1 cellular context compared by ENCODE assay signal in the genomic region with DNA sequence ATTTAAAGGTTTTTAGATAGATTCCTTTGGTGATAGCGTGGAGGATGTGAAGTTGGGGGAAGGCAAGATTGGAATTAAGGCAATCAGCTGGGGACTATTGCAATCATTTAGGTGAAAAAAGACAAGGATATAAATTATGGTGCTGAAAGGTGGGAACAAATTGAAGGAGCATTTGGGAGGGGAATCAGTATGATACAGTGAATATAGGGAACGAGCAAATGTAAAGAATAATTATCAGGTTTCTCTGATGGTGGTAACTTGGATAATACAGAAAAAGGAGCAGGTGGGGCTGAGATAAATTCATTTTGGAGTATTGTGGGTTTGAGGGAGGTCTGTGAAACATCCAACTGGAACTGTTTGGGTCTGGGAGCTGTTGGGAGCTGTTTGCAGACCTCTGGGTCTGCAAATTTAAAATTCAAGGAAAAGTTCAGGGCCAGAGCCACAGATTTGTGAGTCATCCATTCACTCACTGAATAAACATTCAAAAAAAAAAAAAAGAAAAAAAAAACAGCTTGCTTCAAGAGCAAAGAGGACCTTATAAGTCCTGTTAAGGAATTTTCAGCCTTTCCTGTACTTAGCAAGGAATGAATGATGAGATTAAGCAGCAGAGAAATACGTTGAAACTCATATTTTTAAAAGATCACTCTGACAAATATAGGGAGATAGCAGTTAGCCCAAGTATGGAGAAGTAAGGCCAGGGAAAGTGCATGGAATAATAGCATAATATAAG.
TF ChIP-seq lines count a peak whose summit lies in the region.

No MANE protein-coding gene starts in this region.

TF ChIP-seq in HepG2, 621 proteins besides CTCF, POLR2A, EP300 and RAD21 (continued from another document):
- TF ChIP-seq, protein P1, sequence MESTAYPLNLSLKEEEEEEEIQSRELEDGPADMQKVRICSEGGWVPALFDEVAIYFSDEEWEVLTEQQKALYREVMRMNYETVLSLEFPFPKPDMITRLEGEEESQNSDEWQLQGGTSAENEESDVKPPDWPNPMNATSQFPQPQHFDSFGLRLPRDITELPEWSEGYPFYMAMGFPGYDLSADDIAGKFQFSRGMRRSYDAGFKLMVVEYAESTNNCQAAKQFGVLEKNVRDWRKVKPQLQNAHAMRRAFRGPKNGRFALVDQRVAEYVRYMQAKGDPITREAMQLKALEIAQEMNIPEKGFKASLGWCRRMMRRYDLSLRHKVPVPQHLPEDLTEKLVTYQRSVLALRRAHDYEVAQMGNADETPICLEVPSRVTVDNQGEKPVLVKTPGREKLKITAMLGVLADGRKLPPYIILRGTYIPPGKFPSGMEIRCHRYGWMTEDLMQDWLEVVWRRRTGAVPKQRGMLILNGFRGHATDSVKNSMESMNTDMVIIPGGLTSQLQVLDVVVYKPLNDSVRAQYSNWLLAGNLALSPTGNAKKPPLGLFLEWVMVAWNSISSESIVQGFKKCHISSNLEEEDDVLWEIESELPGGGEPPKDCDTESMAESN (CRISPR knock-in tag; conservative IDR thresholded peaks at IDR 0.05): no peak
- TF ChIP-seq, protein P2, sequence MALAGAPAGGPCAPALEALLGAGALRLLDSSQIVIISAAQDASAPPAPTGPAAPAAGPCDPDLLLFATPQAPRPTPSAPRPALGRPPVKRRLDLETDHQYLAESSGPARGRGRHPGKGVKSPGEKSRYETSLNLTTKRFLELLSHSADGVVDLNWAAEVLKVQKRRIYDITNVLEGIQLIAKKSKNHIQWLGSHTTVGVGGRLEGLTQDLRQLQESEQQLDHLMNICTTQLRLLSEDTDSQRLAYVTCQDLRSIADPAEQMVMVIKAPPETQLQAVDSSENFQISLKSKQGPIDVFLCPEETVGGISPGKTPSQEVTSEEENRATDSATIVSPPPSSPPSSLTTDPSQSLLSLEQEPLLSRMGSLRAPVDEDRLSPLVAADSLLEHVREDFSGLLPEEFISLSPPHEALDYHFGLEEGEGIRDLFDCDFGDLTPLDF (CRISPR knock-in tag; IDR thresholded peaks at IDR 0.05): 0 out of 2 replicates have a peak, but pooled peaks have one; percentile 14
- TF ChIP-seq ESRRA (CRISPR knock-in tag; IDR thresholded peaks at IDR 0.05; ENCODE audit: low read depth) (no peak), ZNF431 (CRISPR knock-in tag; IDR thresholded peaks at IDR 0.05; ENCODE audit: borderline replicate concordance, low read depth) (no peak), ZNF335 (CRISPR knock-in tag; IDR thresholded peaks at IDR 0.05) (peak; percentile 25; the same call in 1 of the 2 replicates), GABPA (IDR thresholded peaks at IDR 0.05; ENCODE audit: low read depth, low read length) (no peak), GABPA (CRISPR knock-in tag; IDR thresholded peaks at IDR 0.05; ENCODE audit: low read depth) (no peak), TMF1 (CRISPR knock-in tag; IDR thresholded peaks at IDR 0.05; ENCODE audit: low read depth) (no peak), SP1 (IDR thresholded peaks at IDR 0.05) (no peak), SP1 (CRISPR knock-in tag; IDR thresholded peaks at IDR 0.05) (no peak), SMARCE1 (IDR thresholded peaks at IDR 0.05; ENCODE audit: borderline replicate concordance) (no peak), ZNF569 (CRISPR knock-in tag; IDR thresholded peaks at IDR 0.05; ENCODE audit: borderline replicate concordance) (no peak)
- TF ChIP-seq, protein P3, sequence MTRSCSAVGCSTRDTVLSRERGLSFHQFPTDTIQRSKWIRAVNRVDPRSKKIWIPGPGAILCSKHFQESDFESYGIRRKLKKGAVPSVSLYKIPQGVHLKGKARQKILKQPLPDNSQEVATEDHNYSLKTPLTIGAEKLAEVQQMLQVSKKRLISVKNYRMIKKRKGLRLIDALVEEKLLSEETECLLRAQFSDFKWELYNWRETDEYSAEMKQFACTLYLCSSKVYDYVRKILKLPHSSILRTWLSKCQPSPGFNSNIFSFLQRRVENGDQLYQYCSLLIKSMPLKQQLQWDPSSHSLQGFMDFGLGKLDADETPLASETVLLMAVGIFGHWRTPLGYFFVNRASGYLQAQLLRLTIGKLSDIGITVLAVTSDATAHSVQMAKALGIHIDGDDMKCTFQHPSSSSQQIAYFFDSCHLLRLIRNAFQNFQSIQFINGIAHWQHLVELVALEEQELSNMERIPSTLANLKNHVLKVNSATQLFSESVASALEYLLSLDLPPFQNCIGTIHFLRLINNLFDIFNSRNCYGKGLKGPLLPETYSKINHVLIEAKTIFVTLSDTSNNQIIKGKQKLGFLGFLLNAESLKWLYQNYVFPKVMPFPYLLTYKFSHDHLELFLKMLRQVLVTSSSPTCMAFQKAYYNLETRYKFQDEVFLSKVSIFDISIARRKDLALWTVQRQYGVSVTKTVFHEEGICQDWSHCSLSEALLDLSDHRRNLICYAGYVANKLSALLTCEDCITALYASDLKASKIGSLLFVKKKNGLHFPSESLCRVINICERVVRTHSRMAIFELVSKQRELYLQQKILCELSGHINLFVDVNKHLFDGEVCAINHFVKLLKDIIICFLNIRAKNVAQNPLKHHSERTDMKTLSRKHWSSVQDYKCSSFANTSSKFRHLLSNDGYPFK (CRISPR knock-in tag; IDR thresholded peaks at IDR 0.05; ENCODE audit: borderline replicate concordance): no peak
- TF ChIP-seq, protein P4, sequence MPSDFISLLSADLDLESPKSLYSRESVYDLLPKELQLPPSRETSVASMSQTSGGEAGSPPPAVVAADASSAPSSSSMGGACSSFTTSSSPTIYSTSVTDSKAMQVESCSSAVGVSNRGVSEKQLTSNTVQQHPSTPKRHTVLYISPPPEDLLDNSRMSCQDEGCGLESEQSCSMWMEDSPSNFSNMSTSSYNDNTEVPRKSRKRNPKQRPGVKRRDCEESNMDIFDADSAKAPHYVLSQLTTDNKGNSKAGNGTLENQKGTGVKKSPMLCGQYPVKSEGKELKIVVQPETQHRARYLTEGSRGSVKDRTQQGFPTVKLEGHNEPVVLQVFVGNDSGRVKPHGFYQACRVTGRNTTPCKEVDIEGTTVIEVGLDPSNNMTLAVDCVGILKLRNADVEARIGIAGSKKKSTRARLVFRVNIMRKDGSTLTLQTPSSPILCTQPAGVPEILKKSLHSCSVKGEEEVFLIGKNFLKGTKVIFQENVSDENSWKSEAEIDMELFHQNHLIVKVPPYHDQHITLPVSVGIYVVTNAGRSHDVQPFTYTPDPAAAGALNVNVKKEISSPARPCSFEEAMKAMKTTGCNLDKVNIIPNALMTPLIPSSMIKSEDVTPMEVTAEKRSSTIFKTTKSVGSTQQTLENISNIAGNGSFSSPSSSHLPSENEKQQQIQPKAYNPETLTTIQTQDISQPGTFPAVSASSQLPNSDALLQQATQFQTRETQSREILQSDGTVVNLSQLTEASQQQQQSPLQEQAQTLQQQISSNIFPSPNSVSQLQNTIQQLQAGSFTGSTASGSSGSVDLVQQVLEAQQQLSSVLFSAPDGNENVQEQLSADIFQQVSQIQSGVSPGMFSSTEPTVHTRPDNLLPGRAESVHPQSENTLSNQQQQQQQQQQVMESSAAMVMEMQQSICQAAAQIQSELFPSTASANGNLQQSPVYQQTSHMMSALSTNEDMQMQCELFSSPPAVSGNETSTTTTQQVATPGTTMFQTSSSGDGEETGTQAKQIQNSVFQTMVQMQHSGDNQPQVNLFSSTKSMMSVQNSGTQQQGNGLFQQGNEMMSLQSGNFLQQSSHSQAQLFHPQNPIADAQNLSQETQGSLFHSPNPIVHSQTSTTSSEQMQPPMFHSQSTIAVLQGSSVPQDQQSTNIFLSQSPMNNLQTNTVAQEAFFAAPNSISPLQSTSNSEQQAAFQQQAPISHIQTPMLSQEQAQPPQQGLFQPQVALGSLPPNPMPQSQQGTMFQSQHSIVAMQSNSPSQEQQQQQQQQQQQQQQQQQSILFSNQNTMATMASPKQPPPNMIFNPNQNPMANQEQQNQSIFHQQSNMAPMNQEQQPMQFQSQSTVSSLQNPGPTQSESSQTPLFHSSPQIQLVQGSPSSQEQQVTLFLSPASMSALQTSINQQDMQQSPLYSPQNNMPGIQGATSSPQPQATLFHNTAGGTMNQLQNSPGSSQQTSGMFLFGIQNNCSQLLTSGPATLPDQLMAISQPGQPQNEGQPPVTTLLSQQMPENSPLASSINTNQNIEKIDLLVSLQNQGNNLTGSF (CRISPR knock-in tag; IDR thresholded peaks at IDR 0.05): no peak
